In the genomic region with DNA sequence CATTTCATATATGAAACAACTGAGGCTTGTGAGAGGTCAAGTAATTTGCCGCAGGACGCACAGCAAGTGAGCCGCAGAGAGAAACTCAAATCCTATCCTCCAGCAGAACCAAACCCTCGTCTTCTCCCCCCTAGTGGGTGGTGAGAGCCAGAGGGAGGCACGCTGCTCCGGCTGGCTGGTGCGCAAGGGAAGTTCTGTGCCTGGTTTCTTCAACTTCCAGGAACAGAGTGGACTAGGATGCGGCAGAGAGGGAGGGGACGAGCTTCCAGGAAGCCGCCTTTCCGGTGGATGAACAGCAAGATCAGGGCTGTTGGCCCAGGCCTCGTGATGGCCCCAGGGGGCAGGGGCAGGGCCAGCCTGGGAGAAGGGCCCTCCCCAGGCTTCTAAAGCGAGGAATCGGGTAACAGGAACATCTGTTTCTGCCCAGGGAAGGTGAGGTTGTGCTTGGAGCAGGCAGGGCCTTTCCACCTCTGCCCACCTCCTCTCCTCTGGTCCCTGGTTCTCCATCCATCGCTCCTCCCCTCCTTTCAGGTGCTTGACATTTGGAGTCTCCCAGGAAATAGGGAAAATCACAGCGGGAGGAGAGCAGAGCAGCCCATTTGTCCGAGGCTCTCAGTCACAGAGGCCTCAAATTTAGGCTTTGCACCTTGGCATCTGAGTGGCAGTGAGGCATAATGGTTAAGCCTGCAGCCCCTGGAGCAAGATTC, we compare ENCODE assay signal across 11 cellular contexts. TPM values are rescaled to one million over a fixed set of nuclear protein-coding genes. Genes with fewer than 3 reads are reported as not detected.
DNase-seq lines count a peak whose midpoint lies in the region; ATAC-seq, FAIRE-seq and TF ChIP-seq lines count a peak whose summit lies in the region.
"Had no signal": no experiment of that assay in that cellular context is flagged by ENCODE, and none has a peak within 500 bp of the region (broad histone marks: within the 10 kb centered on the region; RNA-seq: fewer than 3 reads in every experiment).

No MANE protein-coding gene starts in this region.

- H3K4me3 ChIP-seq in SJCRH30 (no peak overlapping the region), sigmoid colon (no peak overlapping the region)

- intact Hi-C loops in left cardiac atrium (cut with DNase I): loop anchor here in 1 of 2 donors (2.0 kb wide), 1 partner anchor 28 kb away; a partner anchor contains a TSS
- intact Hi-C loops in sigmoid colon (cut with DNase I): no loop called here

- TF ChIP-seq EP300 in sigmoid colon (IDR thresholded peaks at IDR 0.05): no peak

- H3K4me1 ChIP-seq in SJCRH30: peaks cover 9% of the 10 kb centered on the region
- H3K4me1 ChIP-seq in sigmoid colon: peaks cover 0 to 6% (median 0%) of the 10 kb centered on the region in 4 donors

- 62 to 75% methylated on average over 17 of the region's 17 CpGs for WGBS in sigmoid colon, 2 donors

- ATAC-seq in left cardiac atrium: peak; percentile 81

- no peak for FAIRE-seq in GM12891 (lab: Jason Lieb, UNC)

- H3K27me3 ChIP-seq in SJCRH30 (peaks cover 2% of the 10 kb centered on the region; the same call in 1 of the 2 replicates), sigmoid colon (peaks cover 0 to 33% (median 9%) of the 10 kb centered on the region in 3 donors)

- H3K9me3 ChIP-seq in SJCRH30 (replicated peaks): no peaks in the 10 kb centered on the region
- H3K9me3 ChIP-seq in sigmoid colon: no peaks in the 10 kb centered on the region

- H3K36me3 ChIP-seq in SJCRH30 (no peaks in the 10 kb centered on the region), sigmoid colon (no peaks in the 10 kb centered on the region)

- TF ChIP-seq CTCF in sigmoid colon (IDR thresholded peaks at IDR 0.05): no peak

- DNase-seq in DMS53 (lab: John Stamatoyannopoulos, UW) (peak; percentile 28), DMS53 treated with DMSO at 0.1 percent for 48 hours (lab: John Stamatoyannopoulos, UW; ENCODE audit: unreplicated experiment) (no peak), SJCRH30 (peak; percentile 74 to 85), left cardiac atrium (peak; percentile 79), sigmoid colon (peak; percentile 64), GM12891 (ENCODE audit: insufficient read length, low spot score) (no peak), GDM1 (lab: John Stamatoyannopoulos, UW) (no peak)
- DNase-seq in activated CD4-positive, alpha-beta T cell treated with anti-CD3 and anti-CD28 coated beads, Interleukin-2, amount 50 U/mL, for 1 hour: no peak
- DNase-seq: activated B cell treated with CpG ODN at 0.5 μM for 24 hours had no signal

- TF ChIP-seq POLR2A in sigmoid colon (IDR thresholded peaks at IDR 0.05) (no peak), GM12891 (IDR thresholded peaks at IDR 0.05; ENCODE audit: low read depth, low read length) (no peak)

- H3K27ac ChIP-seq in SJCRH30: no peak overlapping the region
- H3K27ac ChIP-seq in sigmoid colon: peak overlapping the region in 1 of 4 donors; percentile 14
- H3K27ac ChIP-seq: 22Rv1 had no signal

TF ChIP-seq in GM12891, 5 proteins besides CTCF, POLR2A, EP300 and RAD21:
- no peak for TF ChIP-seq POU2F2 (IDR thresholded peaks at IDR 0.05; ENCODE audit: low read depth, low read length)
- TF ChIP-seq PAX5 (IDR thresholded peaks at IDR 0.05; ENCODE audit: insufficient read depth, low read length, severe bottlenecking): no peak
- TF ChIP-seq POLR2AphosphoS5 (IDR thresholded peaks at IDR 0.05; ENCODE audit: low read depth, low read length): no peak
- TF ChIP-seq TAF1 (IDR thresholded peaks at IDR 0.05; ENCODE audit: low read depth, low read length): no peak
- no peak for TF ChIP-seq SPI1 (IDR thresholded peaks at IDR 0.05; ENCODE audit: low read depth, low read length)

RNA-seq across cellular contexts. Expression of a gene that starts 16.8 kb away (rescaled TPM):
- 8.1 and 8.7 TPM in 2 replicates for total RNA-seq in SJCRH30 (2014; rRNA removed; shearing (Covaris generic))
- total RNA-seq in left cardiac atrium (1 to 10 TPM; 3.3 to 4.7 TPM), sigmoid colon (10 to 100 TPM in 1 of 4 donors, 1 to 10 TPM in 3; 4.2 to 15.7 (median 6.6) TPM)
- 1 to 10 TPM; 4.6 to 5.4 (median 5.0) TPM for polyA plus RNA-seq in sigmoid colon
- polyA plus RNA-seq in GM12891 (2012; ENCODE audit: low read depth, missing spikeins): 2.7 TPM

RNA-seq across cellular contexts. Expression of a gene that starts 27.4 kb away (rescaled TPM):
- not detected in 2 replicates for total RNA-seq in SJCRH30 (2014; rRNA removed; shearing (Covaris generic))
- 100 to 1,000 TPM; 101 to 219 TPM for total RNA-seq in left cardiac atrium
- 1 to 10 TPM in 1 of 4 donors, under 1 TPM in 1, not detected in 2; 0.81 to 2.1 TPM for total RNA-seq in sigmoid colon
- polyA plus RNA-seq in sigmoid colon: 1 to 10 TPM in 1 of 3 donors, under 1 TPM in 2; 0.35 to 1.8 (median 0.46) TPM
- polyA plus RNA-seq in GM12891 (2012; ENCODE audit: low read depth, missing spikeins): not detected
- total RNA-seq: activated B cell treated with CpG ODN at 0.5 μM for 24 hours had no signal
- polyA plus RNA-seq: IgD-negative memory B cell had no signal

RNA-seq across cellular contexts. Expression of a gene that starts 48.9 kb away (rescaled TPM):
- total RNA-seq in SJCRH30 (2014; rRNA removed; shearing (Covaris generic)): 0.08 and 0.26 TPM in 2 replicates
- total RNA-seq in left cardiac atrium (1 to 10 TPM in 1 of 2 donors, under 1 TPM in 1; 0.32 to 1.0 TPM), sigmoid colon (under 1 TPM in 1 of 4 donors, not detected in 3; 0.16 TPM)
- polyA plus RNA-seq in sigmoid colon: under 1 TPM in 2 of 3 donors, not detected in 1; 0.07 to 0.92 TPM
- not detected for polyA plus RNA-seq in GM12891 (2012; ENCODE audit: low read depth, missing spikeins)
- total RNA-seq: activated B cell treated with CpG ODN at 0.5 μM for 24 hours had no signal
- polyA plus RNA-seq: IgD-negative memory B cell had no signal

Comparison
In these comparisons a context has a peak if more than half of its experiments do, and no peak if none do; other contexts are left out.
1. DNase-seq: peak in DMS53 (single experiment), SJCRH30 (2 of 2), left cardiac atrium (single experiment) and sigmoid colon (single experiment); none in DMS53 treated with DMSO at 0.1 percent for 48 hours (single experiment), activated CD4-positive, alpha-beta T cell treated with anti-CD3 and anti-CD28 coated beads, Interleukin-2, amount 50 U/mL, for 1 hour (single experiment), GM12891 (single experiment) and GDM1 (single experiment).
2. RNA of a gene that starts 27.4 kb away (total RNA-seq): 101 to 219 TPM in left cardiac atrium; 0.81 to 2.1 TPM in sigmoid colon and not detected in SJCRH30; every median in the first group is over 10 times any median in the second.